26 cellular contexts compared by ENCODE assay signal in the genomic region with DNA sequence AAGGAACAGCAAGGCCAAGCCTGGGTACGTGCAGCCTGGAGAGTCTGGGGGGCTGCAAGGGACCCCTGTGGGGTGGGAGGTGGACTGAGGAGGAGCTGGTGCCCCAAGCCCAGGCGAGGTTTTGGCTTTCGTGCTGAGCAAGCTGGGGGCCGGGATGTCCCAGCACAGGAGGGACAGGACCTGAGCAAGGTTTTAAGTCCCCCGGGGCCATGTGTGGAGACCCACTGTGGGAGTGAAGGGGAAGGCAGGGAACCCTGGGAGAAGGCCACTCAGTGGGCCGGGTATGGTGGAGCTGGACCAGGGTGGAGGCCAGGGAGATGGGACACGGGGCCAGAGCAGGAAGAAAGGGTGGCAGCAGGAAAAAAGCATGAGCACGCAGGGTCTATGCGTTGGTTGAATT.
"Had no signal": no experiment of that assay in that cellular context is flagged by ENCODE, and none has a peak within 500 bp of the region (broad histone marks: within the 10 kb centered on the region; RNA-seq: fewer than 3 reads in every experiment).

No MANE protein-coding gene starts in this region.

- H3K4me1 ChIP-seq: left lung, lower lobe of right lung, right atrium auricular region, right lobe of liver, tibial nerve had no signal

- H3K4me1 Mint-ChIP-seq: naive thymus-derived CD8-positive, alpha-beta T cell; stimulated activated memory B cell treated with anti-CD40 and anti-IgM and Interleukin-4, amounts not matched to agents 10 μg/mL and 1 μg/mL and 100 μg/mL, for 72 hours had no signal

- H3K27ac ChIP-seq: heart left ventricle, hepatocyte, left lung, lower lobe of right lung, ovary, right atrium auricular region, right lobe of liver, tibial nerve had no signal

- H3K27me3 ChIP-seq: hepatocyte, left lung, ovary, right atrium auricular region, right lobe of liver, tibial nerve, uterus had no signal

- H2AFZ ChIP-seq: hepatocyte had no signal

- H3K27ac Mint-ChIP-seq: progenitor cell of endocrine pancreas; stimulated activated memory B cell treated with anti-CD40 and anti-IgM and Interleukin-4, amounts not matched to agents 10 μg/mL and 1 μg/mL and 100 μg/mL, for 72 hours; stimulated activated naive CD8-positive, alpha-beta T cell treated with anti-CD3 and anti-CD28 coated beads, Interleukin-15, Interleukin-2, amounts not matched to agents 100 ng/mL and 50 ng/mL, for 24 hours; type B pancreatic cell had no signal

- H3K4me3 Mint-ChIP-seq: naive thymus-derived CD8-positive, alpha-beta T cell; nephron; neural crest cell; stimulated activated memory B cell treated with anti-CD40 and anti-IgM and Interleukin-4, amounts not matched to agents 10 μg/mL and 1 μg/mL and 100 μg/mL, for 72 hours; stimulated activated naive CD8-positive, alpha-beta T cell treated with anti-CD3 and anti-CD28 coated beads, Interleukin-15, Interleukin-2, amounts not matched to agents 100 ng/mL and 50 ng/mL, for 24 hours; type B pancreatic cell had no signal

- H3K36me3 Mint-ChIP-seq: naive thymus-derived CD8-positive, alpha-beta T cell; stimulated activated memory B cell treated with anti-CD40 and anti-IgM and Interleukin-4, amounts not matched to agents 10 μg/mL and 1 μg/mL and 100 μg/mL, for 72 hours; type B pancreatic cell had no signal

- H3K79me2 ChIP-seq: hepatocyte had no signal

- H3K9me3 Mint-ChIP-seq: naive thymus-derived CD8-positive, alpha-beta T cell; nephron; neural crest cell; stimulated activated memory B cell treated with anti-CD40 and anti-IgM and Interleukin-4, amounts not matched to agents 10 μg/mL and 1 μg/mL and 100 μg/mL, for 72 hours; stimulated activated naive CD8-positive, alpha-beta T cell treated with anti-CD3 and anti-CD28 coated beads, Interleukin-15, Interleukin-2, amounts not matched to agents 100 ng/mL and 50 ng/mL, for 24 hours; type B pancreatic cell had no signal

- H3K4me2 ChIP-seq: hepatocyte, smooth muscle cell had no signal

- H3K36me3 ChIP-seq: heart left ventricle, left lung, lower lobe of right lung, ovary, right atrium auricular region, right lobe of liver, tibial nerve, uterus had no signal

- H3K27me3 Mint-ChIP-seq: progenitor cell of endocrine pancreas had no signal

- H3K9me3 ChIP-seq: heart left ventricle, left lung, lower lobe of right lung, ovary, right atrium auricular region, right lobe of liver, tibial nerve, uterus had no signal

- DNase-seq: kidney glomerular epithelial cell; left colon; left lung; lower lobe of right lung; mammary epithelial cell; mesenchymal stem cell; naive thymus-derived CD8-positive, alpha-beta T cell; ovary; right lobe of liver; stimulated activated CD4-positive, alpha-beta T cell treated with anti-CD3 and anti-CD28 coated beads, Interleukin-1b, Interleukin-23, amount 100 ng/mL, for 48 hours; stimulated activated CD4-positive, alpha-beta T cell treated with anti-CD3 and anti-CD28 coated beads, Interleukin-2, amount 100 ng/mL, for 48 hours; stimulated activated CD4-positive, alpha-beta T cell treated with anti-CD3 and anti-CD28 coated beads, Interleukin-4, amount 100 ng/mL, for 4 hours; stimulated activated CD8-positive, alpha-beta memory T cell treated with anti-CD3 and anti-CD28 coated beads, Interleukin-4, amount 100 ng/mL, for 48 hours; substantia nigra; uterus had no signal

- ATAC-seq: heart left ventricle; left colon; left lung; lower lobe of right lung; naive thymus-derived CD8-positive, alpha-beta T cell; right lobe of liver; stimulated activated memory B cell treated with anti-CD40 and anti-IgM and Interleukin-4, amounts not matched to agents 10 μg/mL and 1 μg/mL and 100 μg/mL, for 72 hours had no signal

- H3K4me3 ChIP-seq: heart left ventricle, hepatocyte, left lung, lower lobe of right lung, ovary, right atrium auricular region, right lobe of liver, smooth muscle cell, tibial nerve, uterus had no signal
